Comparison of ENCODE assay signal across 10 cellular contexts in genomic region chr2:231395188-231396057, GRCh38. TPM values are rescaled to one million over a fixed set of nuclear protein-coding genes. Genes with fewer than 3 reads are reported as not detected.
DNase-seq lines count a peak whose midpoint lies in the region; ATAC-seq and TF ChIP-seq lines count a peak whose summit lies in the region.
"Had no signal": no experiment of that assay in that cellular context is flagged by ENCODE, and none has a peak within 500 bp of the region (broad histone marks: within the 10 kb centered on the region; RNA-seq: fewer than 3 reads in every experiment).

A gene with protein sequence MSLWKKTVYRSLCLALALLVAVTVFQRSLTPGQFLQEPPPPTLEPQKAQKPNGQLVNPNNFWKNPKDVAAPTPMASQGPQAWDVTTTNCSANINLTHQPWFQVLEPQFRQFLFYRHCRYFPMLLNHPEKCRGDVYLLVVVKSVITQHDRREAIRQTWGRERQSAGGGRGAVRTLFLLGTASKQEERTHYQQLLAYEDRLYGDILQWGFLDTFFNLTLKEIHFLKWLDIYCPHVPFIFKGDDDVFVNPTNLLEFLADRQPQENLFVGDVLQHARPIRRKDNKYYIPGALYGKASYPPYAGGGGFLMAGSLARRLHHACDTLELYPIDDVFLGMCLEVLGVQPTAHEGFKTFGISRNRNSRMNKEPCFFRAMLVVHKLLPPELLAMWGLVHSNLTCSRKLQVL (plus strand): TSS chr2:231395710. CDS start chr2:231395804, 94 bp downstream.

- H3K4me1 ChIP-seq in IMR-90 (ENCODE audit: control insufficient read depth, insufficient read depth, low read length) (peaks cover 5% of the 10 kb centered on the region), endocrine pancreas (ENCODE audit: control insufficient read depth, insufficient read depth, low read length) (no peaks in the 10 kb centered on the region), neuronal stem cell (ENCODE audit: control insufficient read depth in 2 of 2, insufficient read depth in 1 of 2, low read depth in 1 of 2, low read length in 2 of 2) (peaks cover 6 to 12% of the 10 kb centered on the region in 2 donors)

- H4K8ac ChIP-seq in IMR-90 (ENCODE audit: low read depth in 2 of 2, low read length in 2 of 2) (no peak within 1 kb of the TSS), neuronal stem cell (ENCODE audit: low read depth, low read length) (no peak within 1 kb of the TSS)

- H2BK5ac ChIP-seq in IMR-90 (ENCODE audit: low read depth, low read length, poor library complexity, severe bottlenecking) (no peak within 1 kb of the TSS), neuronal stem cell (ENCODE audit: low read length) (no peak within 1 kb of the TSS)

- WGBS in IMR-90 (ENCODE audit: extremely low coverage in 2 of 2, insufficient read length in 1 of 2), 2 experiments, result 17% methylated on average over 21 of the region's 95 CpGs; no CpG with 5 or more reads in 1 of the 2 experiments
- no CpG with 5 or more reads among the region's 95 CpGs for WGBS in neuronal stem cell (ENCODE audit: extremely low coverage in 2 of 2, insufficient read length in 2 of 2, insufficient replicate concordance in 1 of 2), 2 donors

- no peak for TF ChIP-seq RAD21 in IMR-90 (IDR thresholded peaks at IDR 0.05; ENCODE audit: low read length)

- no peaks in the 10 kb centered on the region for H3K36me3 ChIP-seq in IMR-90 (ENCODE audit: control insufficient read depth, insufficient read depth, low read length)
- H3K36me3 ChIP-seq in endocrine pancreas (ENCODE audit: control insufficient read depth, insufficient read depth, low read length), result no peaks in the 10 kb centered on the region
- H3K36me3 ChIP-seq in neuronal stem cell (replicated peaks in 1 of 2; ENCODE audit: control insufficient read depth in 2 of 2, insufficient read depth in 2 of 2, low read length in 2 of 2), result no peaks in the 10 kb centered on the region

- H2AK5ac ChIP-seq in IMR-90 (ENCODE audit: low read depth, low read length) (no peak within 1 kb of the TSS), neuronal stem cell (ENCODE audit: low read depth, low read length) (peak within 1 kb of the TSS; percentile 94)

- H4K20me1 ChIP-seq in IMR-90 (ENCODE audit: insufficient read depth, low read length), result no peaks in the 10 kb centered on the region; the same call in 1 of the 2 replicates

- peak within 1 kb of the TSS; percentile 50 for H2AK9ac ChIP-seq in IMR-90 (replicated peaks; ENCODE audit: low read depth, low read length, poor library complexity)

- no peak within 1 kb of the TSS for H2BK15ac ChIP-seq in IMR-90 (ENCODE audit: low read depth, low read length)
- H2BK15ac ChIP-seq in neuronal stem cell (ENCODE audit: low read length), result peak within 1 kb of the TSS; percentile 68

- H3K27me3 ChIP-seq in IMR-90 (ENCODE audit: control insufficient read depth, insufficient read depth, low read length) (peaks cover 32% of the 10 kb centered on the region), endocrine pancreas (ENCODE audit: control insufficient read depth, insufficient read depth, low read length) (no peaks in the 10 kb centered on the region), neuronal stem cell (ENCODE audit: control insufficient read depth in 3 of 3, insufficient read depth in 3 of 3, low read depth in 1 of 3, low read length in 3 of 3) (peaks cover 6 to 58% (median 29%) of the 10 kb centered on the region in 3 experiments)

- in situ Hi-C loops in IMR-90 (cut with MboI; ENCODE audit: low sequenced_read_pairs), result no loop called here

- no peak within 1 kb of the TSS for H3K4me2 ChIP-seq in IMR-90 (ENCODE audit: low read depth, low read length)
- peak within 1 kb of the TSS; percentile 62 for H3K4me2 ChIP-seq in neuronal stem cell (ENCODE audit: insufficient read depth, low read length, poor library complexity, severe bottlenecking)

- POLR2A ChIA-PET in IMR-90 (lab: Charles Lee; ENCODE audit: unreplicated experiment), result no interaction called here

- H3K4ac ChIP-seq in IMR-90 (ENCODE audit: low read depth, low read length) (no peak within 1 kb of the TSS), neuronal stem cell (ENCODE audit: low read length) (no peak within 1 kb of the TSS)

- no TSS peak for BruUV-seq in IMR-90 (replicated peaks; lab: Mats Ljungman, UMichigan)

- H3K14ac ChIP-seq in IMR-90 (replicated peaks; ENCODE audit: low read depth, low read length), result no peak within 1 kb of the TSS
- H3K14ac ChIP-seq in neuronal stem cell (ENCODE audit: low read length), result peak within 1 kb of the TSS; percentile 82

- no peak for TF ChIP-seq POLR2A in IMR-90 (IDR thresholded peaks at IDR 0.05; ENCODE audit: low read depth, low read length)

- H3K18ac ChIP-seq in IMR-90 (ENCODE audit: low read depth, low read length) (no peak within 1 kb of the TSS), neuronal stem cell (ENCODE audit: low read length) (peak within 1 kb of the TSS; percentile 76)

- H3K23ac ChIP-seq in IMR-90 (ENCODE audit: low read depth, low read length), result no peak within 1 kb of the TSS
- peak within 1 kb of the TSS; percentile 73 for H3K23ac ChIP-seq in neuronal stem cell (ENCODE audit: low read depth, low read length, poor library complexity)

- H4K91ac ChIP-seq in IMR-90 (ENCODE audit: insufficient read depth, low read depth, low read length) (no peak within 1 kb of the TSS), neuronal stem cell (ENCODE audit: low read depth, low read length, poor library complexity) (no peak within 1 kb of the TSS)

- peak; percentile 19; the same call in 1 of the 2 replicates for ATAC-seq in IMR-90 (ENCODE audit: low read depth)
- ATAC-seq in GM18907 (IDR thresholded peaks at IDR 0.05; ENCODE audit: unreplicated experiment), result no peak
- no peak for ATAC-seq in GM21723 (IDR thresholded peaks at IDR 0.05; ENCODE audit: unreplicated experiment)

- H3K9me1 ChIP-seq in IMR-90 (ENCODE audit: insufficient read depth, low read length), result no peaks in the 10 kb centered on the region; the same call in 1 of the 2 replicates

- peak within 1 kb of the TSS; percentile 15; the same call in 1 of the 2 replicates for H3K4me3 ChIP-seq in IMR-90 (ENCODE audit: insufficient read depth, low read depth, low read length)
- H3K4me3 ChIP-seq in endocrine pancreas (ENCODE audit: control insufficient read depth, insufficient read depth, low read length), result no peak within 1 kb of the TSS
- H3K4me3 ChIP-seq in neuronal stem cell (ENCODE audit: low read length in 2 of 2), result peak within 1 kb of the TSS in 1 of 2 donors; percentile 60
- H3K4me3 ChIP-seq: K562 had no signal

- H3K79me1 ChIP-seq in IMR-90 (ENCODE audit: low read depth in 1 of 2, low read length in 2 of 2) (no peaks in the 10 kb centered on the region), neuronal stem cell (ENCODE audit: low read depth, low read length) (no peaks in the 10 kb centered on the region)

- H2BK120ac ChIP-seq in IMR-90 (ENCODE audit: low read depth, low read length), result no peak within 1 kb of the TSS
- no peak within 1 kb of the TSS for H2BK120ac ChIP-seq in neuronal stem cell (ENCODE audit: low read depth, low read length)

- H3K56ac ChIP-seq in IMR-90 (ENCODE audit: extremely low read depth, insufficient read depth, low read length), result no peak within 1 kb of the TSS

- no peak within 1 kb of the TSS for H3K27ac ChIP-seq in IMR-90 (ENCODE audit: insufficient read depth, low read length)
- no peak within 1 kb of the TSS for H3K27ac ChIP-seq in neuronal stem cell (replicated peaks; ENCODE audit: low read length)

- H3K9ac ChIP-seq in IMR-90 (ENCODE audit: low read depth, low read length) (no peak within 1 kb of the TSS), endocrine pancreas (ENCODE audit: control insufficient read depth, insufficient read depth, low read length) (peak within 1 kb of the TSS; percentile 22), neuronal stem cell (ENCODE audit: low read depth, low read length, poor library complexity) (no peak within 1 kb of the TSS)

- DNase-seq in GM10266 (ENCODE audit: extremely low spot score) (peak; percentile 87), IMR-90 (no peak), neuronal stem cell (ENCODE audit: low spot score) (no peak), occipital lobe (lab: John Stamatoyannopoulos, UW) (no peak), putamen (ENCODE audit: low spot score) (no peak)
- DNase-seq: left cardiac atrium had no signal

- intact Hi-C loops in IMR-90 (cut with micrococcal nuclease), result no loop called here

- no peak for TF ChIP-seq CTCF in GM10266 (IDR thresholded peaks at IDR 0.05; ENCODE audit: control insufficient read depth, insufficient read depth, low read depth, missing control alignments)
- TF ChIP-seq CTCF in IMR-90 (conservative IDR thresholded peaks at IDR 0.05; ENCODE audit: low read depth, low read length), result no peak

- H3K9me3 ChIP-seq in IMR-90 (ENCODE audit: control insufficient read depth, insufficient read depth, low read length) (no peaks in the 10 kb centered on the region; the same call in 1 of the 2 replicates), endocrine pancreas (ENCODE audit: control insufficient read depth, low read length) (no peaks in the 10 kb centered on the region), neuronal stem cell (replicated peaks in 1 of 2; ENCODE audit: control insufficient read depth in 2 of 2, insufficient read depth in 1 of 2, low read depth in 1 of 2, low read length in 2 of 2) (peaks cover 4 to 6% of the 10 kb centered on the region in 2 donors)

- H2BK12ac ChIP-seq in neuronal stem cell (ENCODE audit: low read length), result peak within 1 kb of the TSS; percentile 30

- H2AFZ ChIP-seq in IMR-90 (replicated peaks; ENCODE audit: low read length, poor library complexity) (peak within 1 kb of the TSS; percentile 59), neuronal stem cell (ENCODE audit: low read length) (peak within 1 kb of the TSS; percentile 73)

- H4K5ac ChIP-seq in IMR-90 (ENCODE audit: low read depth, low read length), result no peak within 1 kb of the TSS

- dilution Hi-C loops in IMR-90 (cut with HindIII; ENCODE audit: low sequenced_read_pairs, unreplicated experiment), result no loop called here

- CTCF ChIA-PET in IMR-90 (lab: Yijun Ruan, JAX), result no interaction called here

- H2BK20ac ChIP-seq in IMR-90 (ENCODE audit: low read depth, low read length), result no peak within 1 kb of the TSS

TF ChIP-seq in IMR-90, 13 proteins besides CTCF, POLR2A, EP300 and RAD21 (continues in another document):
- TF ChIP-seq BHLHE40 (IDR thresholded peaks at IDR 0.05; ENCODE audit: low read depth, low read length), result no peak
- no peak for TF ChIP-seq SMC3 (IDR thresholded peaks at IDR 0.05; ENCODE audit: low read depth, low read length)
- TF ChIP-seq FOS (IDR thresholded peaks at IDR 0.05; ENCODE audit: low read depth, low read length), result no peak
- TF ChIP-seq CHD1 (IDR thresholded peaks at IDR 0.05; ENCODE audit: low read depth, low read length), result no peak
- TF ChIP-seq RFX5 (IDR thresholded peaks at IDR 0.05; ENCODE audit: low read depth, low read length), result no peak
- TF ChIP-seq NFE2L2 (IDR thresholded peaks at IDR 0.05; ENCODE audit: low read depth, low read length), result no peak
- no peak for TF ChIP-seq RCOR1 (IDR thresholded peaks at IDR 0.05; ENCODE audit: insufficient replicate concordance, low read length)

RNA-seq across cellular contexts. Expression of the gene that starts here (rescaled TPM):
- total RNA-seq in IMR-90 (2012; rRNA removed), result under 0.01 TPM in 2 replicates
- polyA plus RNA-seq in IMR-90 (2012; rRNA removed), result 0.03 and 0.07 TPM in 2 replicates
- 0.04 and 0.51 TPM in 2 replicates for polyA plus RNA-seq in IMR-90 (2012; cell fraction: cytosol; rRNA removed)
- 0.13 and 0.33 TPM in 2 replicates for polyA plus RNA-seq in IMR-90 (2012; cell fraction: nucleus; rRNA removed; ENCODE audit: low replicate concordance)
- polyA plus RNA-seq in neuronal stem cell (2013, experiment 1 of 2), result 1.0 TPM
- polyA plus RNA-seq in neuronal stem cell (2013, experiment 2 of 2), result 0.84 TPM
- 1.2 TPM for total RNA-seq in occipital lobe
- polyA plus RNA-seq: K562 had no signal

Comparison
In these comparisons a context has a peak if more than half of its experiments do, and no peak if none do; other contexts are left out.
1. Peak in ATAC-seq and H3K4me3 ChIP-seq in IMR-90; RNA of the gene not detected or under 1 TPM.